Comparison of ENCODE assay signal across 25 cellular contexts in the genomic region with DNA sequence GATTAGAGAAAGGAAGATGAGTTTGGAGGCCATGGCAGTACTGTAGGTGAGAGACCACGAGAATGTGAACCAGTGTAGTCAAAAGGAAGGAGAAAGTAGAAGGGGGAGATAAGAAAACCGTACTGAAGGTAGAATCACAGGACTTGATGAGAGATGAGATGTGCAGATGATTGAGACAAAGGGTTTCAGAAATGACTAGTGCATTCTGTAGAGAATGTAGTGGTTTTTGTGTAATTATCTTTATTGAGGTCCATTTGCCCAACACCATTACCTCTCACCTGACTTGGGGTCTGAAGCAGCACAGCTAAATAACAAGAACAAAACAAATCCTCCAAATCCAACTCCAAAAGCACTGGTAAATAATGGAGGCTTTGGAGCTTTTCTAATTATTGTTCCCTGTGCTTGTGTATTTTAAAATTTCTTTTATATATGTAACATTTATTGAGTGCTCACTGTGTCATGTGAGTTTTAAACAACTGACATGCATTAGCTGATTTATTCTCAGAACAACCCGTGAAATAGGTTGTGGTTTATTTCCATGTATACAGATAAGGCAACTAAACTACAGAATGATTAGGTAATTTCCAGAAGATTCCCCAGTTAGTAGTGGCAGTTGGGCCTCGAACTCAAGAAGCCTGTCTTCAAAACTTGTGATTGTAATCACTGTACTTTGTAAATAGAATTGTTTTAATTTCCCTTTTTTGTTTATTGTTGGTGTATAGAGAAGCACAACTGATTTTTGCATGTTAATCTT.
"Had no signal": no experiment of that assay in that cellular context is flagged by ENCODE, and none has a peak within 500 bp of the region (broad histone marks: within the 10 kb centered on the region; RNA-seq: fewer than 3 reads in every experiment).

No MANE protein-coding gene starts in this region.

- H3K27ac ChIP-seq: adrenal gland, breast epithelium, lower lobe of right lung, upper lobe of right lung, WERI-Rb-1 had no signal

- H3K9me3 ChIP-seq: adrenal gland, lower lobe of right lung, upper lobe of right lung had no signal

- H3K4me3 ChIP-seq: adrenal gland, breast epithelium, lower lobe of right lung, upper lobe of right lung had no signal

- H3K9me3 Mint-ChIP-seq: neural crest cell had no signal

- DNase-seq: activated CD4-positive, alpha-beta T cell treated with anti-CD3 and anti-CD28 coated beads for 1 hour; activated CD4-positive, alpha-beta T cell treated with anti-CD3 and anti-CD28 coated beads, Interleukin-2, amount 50 U/mL, for 4 hours; activated CD8-positive, alpha-beta memory T cell treated with anti-CD3 and anti-CD28 coated beads, Interleukin-2, amount 10 ng/mL, durations not matched to agents 7 days and 5 days; activated gamma-delta T cell; activated naive CD4-positive, alpha-beta T cell treated with anti-CD3 and anti-CD28 coated beads, Interleukin-2, amount 50 U/mL, for 16 hours; activated T-cell treated with anti-CD3 and anti-CD28 coated beads, Interleukin-2, amount 50 U/mL, for 4 hours; adrenal gland; effector memory CD4-positive, alpha-beta T cell; foreskin melanocyte; lower lobe of right lung; naive thymus-derived CD4-positive, alpha-beta T cell; occipital lobe; small intestine; stimulated activated CD4-positive, alpha-beta T cell treated with anti-CD3 and anti-CD28 coated beads, Interleukin-15, amount 100 ng/mL, for 24 hours; stimulated activated naive B cell treated with anti-CD40 and anti-IgM and Interleukin-4, amounts not matched to agents 10 μg/mL and 1 μg/mL and 100 μg/mL, for 72 hours; T-cell; upper lobe of right lung; WERI-Rb-1 had no signal

- FAIRE-seq: colon, small intestine, TTC549 had no signal

- H3K4me1 Mint-ChIP-seq: central memory CD8-positive, alpha-beta T cell; neural crest cell; stimulated activated naive B cell treated with anti-CD40 and anti-IgM and Interleukin-4, amounts not matched to agents 10 μg/mL and 1 μg/mL and 100 μg/mL, for 72 hours had no signal

- H3K4me3 Mint-ChIP-seq: activated CD8-positive, alpha-beta memory T cell treated with anti-CD3 and anti-CD28 coated beads, Interleukin-2, amount 10 ng/mL, durations not matched to agents 7 days and 5 days; activated T-cell treated with anti-CD3 and anti-CD28 coated beads, Interleukin-2, amount 50 U/mL, for 4 hours; central memory CD8-positive, alpha-beta T cell; naive thymus-derived CD4-positive, alpha-beta T cell; neural crest cell; stimulated activated naive B cell treated with anti-CD40 and anti-IgM and Interleukin-4, amounts not matched to agents 10 μg/mL and 1 μg/mL and 100 μg/mL, for 72 hours; T-cell had no signal

- H3K4me1 ChIP-seq: adrenal gland, breast epithelium, lower lobe of right lung, upper lobe of right lung had no signal

- H3K36me3 ChIP-seq: adrenal gland, breast epithelium, lower lobe of right lung, upper lobe of right lung, WERI-Rb-1 had no signal

- H3K36me3 Mint-ChIP-seq: naive thymus-derived CD4-positive, alpha-beta T cell; stimulated activated naive B cell treated with anti-CD40 and anti-IgM and Interleukin-4, amounts not matched to agents 10 μg/mL and 1 μg/mL and 100 μg/mL, for 72 hours; T-cell had no signal

- H3K27ac Mint-ChIP-seq: activated CD8-positive, alpha-beta memory T cell treated with anti-CD3 and anti-CD28 coated beads, Interleukin-2, amount 10 ng/mL, durations not matched to agents 7 days and 5 days; naive thymus-derived CD4-positive, alpha-beta T cell; stimulated activated naive B cell treated with anti-CD40 and anti-IgM and Interleukin-4, amounts not matched to agents 10 μg/mL and 1 μg/mL and 100 μg/mL, for 72 hours; T-cell had no signal

- H3K27me3 Mint-ChIP-seq: activated CD8-positive, alpha-beta memory T cell treated with anti-CD3 and anti-CD28 coated beads, Interleukin-2, amount 10 ng/mL, durations not matched to agents 7 days and 5 days; naive thymus-derived CD4-positive, alpha-beta T cell; stimulated activated naive B cell treated with anti-CD40 and anti-IgM and Interleukin-4, amounts not matched to agents 10 μg/mL and 1 μg/mL and 100 μg/mL, for 72 hours; T-cell had no signal

- ATAC-seq: activated CD8-positive, alpha-beta memory T cell treated with anti-CD3 and anti-CD28 coated beads, Interleukin-2, amount 10 ng/mL, durations not matched to agents 7 days and 5 days; left lobe of liver; naive thymus-derived CD4-positive, alpha-beta T cell; sciatic nerve; stimulated activated naive B cell treated with anti-CD40 and anti-IgM and Interleukin-4, amounts not matched to agents 10 μg/mL and 1 μg/mL and 100 μg/mL, for 72 hours; T-cell had no signal

- H3K27me3 ChIP-seq: adrenal gland, breast epithelium, upper lobe of right lung had no signal
